8 cellular contexts compared by ENCODE assay signal in genomic region chr6:75747985-75748742, GRCh38. TPM values are rescaled to one million over a fixed set of nuclear protein-coding genes. Genes with fewer than 3 reads are reported as not detected.
A peak's percentile ranks its signal among the peaks of the same experiment; 100 is the strongest.
DNase-seq lines count a peak whose midpoint lies in the region; TF ChIP-seq lines count a peak whose summit lies in the region.

No MANE protein-coding gene starts in this region.

- peak overlapping the region; percentile 92 for H3K9ac ChIP-seq in fibroblast of lung (ENCODE audit: insufficient read depth, low read length)
- no peak overlapping the region for H3K9ac ChIP-seq in parathyroid adenoma

- peaks cover 9% of the 10 kb centered on the region for H3K79me2 ChIP-seq in fibroblast of lung (ENCODE audit: control insufficient read depth, insufficient read depth, low read length)
- H3K79me2 ChIP-seq in parathyroid adenoma, result peaks cover 12% of the 10 kb centered on the region

- TF ChIP-seq CTCF in fibroblast of lung (conservative IDR thresholded peaks at IDR 0.05 in 1 of 2, IDR thresholded peaks at IDR 0.05 in 1 of 2; ENCODE audit: low read depth in 1 of 2, low read length in 2 of 2) (no peak), parathyroid adenoma (IDR thresholded peaks at IDR 0.05) (no peak)

- H3K4me2 ChIP-seq in fibroblast of lung (ENCODE audit: extremely low read depth, insufficient read depth, low read length), result peak overlapping the region; percentile 88
- H3K4me2 ChIP-seq in parathyroid adenoma (ENCODE audit: low read length), result peak overlapping the region; percentile 86

- H3K4me3 ChIP-seq in SJCRH30 (peak overlapping the region; percentile 92), fibroblast of lung (replicated peaks in 1 of 4; ENCODE audit: control extremely low read depth in 1 of 4, insufficient read depth in 1 of 4, low read depth in 3 of 4, low read length in 4 of 4) (peak overlapping the region; percentile 86 to 96 (median 92)), parathyroid adenoma (ENCODE audit: low read depth, low read length) (peak overlapping the region; percentile 94)

- H3K27ac Mint-ChIP-seq in activated naive CD4-positive, alpha-beta T cell treated with anti-CD3 and anti-CD28 coated beads, Interleukin-2, amount 10 ng/mL, durations not matched to agents 7 days and 5 days, result no peak overlapping the region

- H3K36me3 Mint-ChIP-seq in activated naive CD4-positive, alpha-beta T cell treated with anti-CD3 and anti-CD28 coated beads, Interleukin-2, amount 10 ng/mL, durations not matched to agents 7 days and 5 days, result no peaks in the 10 kb centered on the region

- H3K27ac ChIP-seq in SJCRH30 (peak overlapping the region; percentile 54), fibroblast of lung (ENCODE audit: insufficient read depth, low read length) (peak overlapping the region; percentile 82), parathyroid adenoma (peak overlapping the region; percentile 81)

- H2AFZ ChIP-seq in fibroblast of lung (ENCODE audit: low read length) (peak overlapping the region; percentile 95), parathyroid adenoma (peak overlapping the region; percentile 99)

- CTCF ChIA-PET in activated naive CD4-positive, alpha-beta T cell treated with anti-CD3 and anti-CD28 coated beads, Interleukin-2, amount 10 ng/mL, durations not matched to agents 7 days and 5 days (lab: Charles Lee), result no interaction called here

- H3K9me3 ChIP-seq in SJCRH30 (replicated peaks) (no peaks in the 10 kb centered on the region), fibroblast of lung (ENCODE audit: control insufficient read depth, insufficient read depth, low read depth, low read length) (no peaks in the 10 kb centered on the region), parathyroid adenoma (ENCODE audit: control insufficient read depth, low read length) (no peaks in the 10 kb centered on the region)

- peaks cover 17% of the 10 kb centered on the region for H3K4me1 Mint-ChIP-seq in activated naive CD4-positive, alpha-beta T cell treated with anti-CD3 and anti-CD28 coated beads, Interleukin-2, amount 10 ng/mL, durations not matched to agents 7 days and 5 days

- no peak for DNase-seq in activated naive CD4-positive, alpha-beta T cell treated with anti-CD3 and anti-CD28 coated beads, Interleukin-2, amount 10 ng/mL, durations not matched to agents 7 days and 5 days
- DNase-seq in activated naive CD4-positive, alpha-beta T cell treated with Interleukin-2 at 50 U/mL for 16 hours, result no peak
- DNase-seq in SJCRH30 (no peak), fibroblast of lung (ENCODE audit: low read depth in 2 of 2) (no peak), mucosa of gallbladder (ENCODE audit: low spot score) (no peak), NCI-H1930 (lab: John Stamatoyannopoulos, UW) (no peak)
- no peak for DNase-seq in activated CD4-positive, alpha-beta T cell treated with anti-CD3 and anti-CD28 coated beads, Interleukin-2, amount 50 U/mL, for 4 hours

- no peaks in the 10 kb centered on the region for H3K9me3 Mint-ChIP-seq in activated naive CD4-positive, alpha-beta T cell treated with anti-CD3 and anti-CD28 coated beads, Interleukin-2, amount 10 ng/mL, durations not matched to agents 7 days and 5 days

- H3K4me3 Mint-ChIP-seq in activated naive CD4-positive, alpha-beta T cell treated with anti-CD3 and anti-CD28 coated beads, Interleukin-2, amount 10 ng/mL, durations not matched to agents 7 days and 5 days, result peak overlapping the region; percentile 76

- H3K4me1 ChIP-seq in SJCRH30, result no peaks in the 10 kb centered on the region; the same call in 1 of the 2 replicates
- H3K4me1 ChIP-seq in fibroblast of lung (ENCODE audit: control insufficient read depth, extremely low read depth, insufficient read depth, low read length), result peaks cover 3% of the 10 kb centered on the region
- H3K4me1 ChIP-seq in parathyroid adenoma, result peaks cover 2% of the 10 kb centered on the region

- H3K27me3 ChIP-seq in SJCRH30 (no peaks in the 10 kb centered on the region), fibroblast of lung (ENCODE audit: control insufficient read depth, insufficient read depth, low read length) (no peaks in the 10 kb centered on the region), parathyroid adenoma (ENCODE audit: control insufficient read depth, insufficient read depth, low read length) (no peaks in the 10 kb centered on the region)

- H3K36me3 ChIP-seq in SJCRH30 (no peaks in the 10 kb centered on the region), fibroblast of lung (ENCODE audit: control insufficient read depth, insufficient read depth, low read length) (no peaks in the 10 kb centered on the region), parathyroid adenoma (ENCODE audit: control insufficient read depth, insufficient read depth, low read length) (no peaks in the 10 kb centered on the region)

- peaks cover 59% of the 10 kb centered on the region for H3K27me3 Mint-ChIP-seq in activated naive CD4-positive, alpha-beta T cell treated with anti-CD3 and anti-CD28 coated beads, Interleukin-2, amount 10 ng/mL, durations not matched to agents 7 days and 5 days

- no peaks in the 10 kb centered on the region for H4K20me1 ChIP-seq in fibroblast of lung (ENCODE audit: control insufficient read depth, extremely low read depth, insufficient read depth, low read length)

RNA-seq across cellular contexts. Expression of gene MYO6, which starts 0.9 kb away (rescaled TPM):
- 6.4 and 6.9 TPM in 2 replicates for total RNA-seq in SJCRH30 (2014; rRNA removed; shearing (Covaris generic))
- 14.4 and 24.9 TPM in 2 replicates for total RNA-seq in fibroblast of lung
- 15.8 and 16.9 TPM in 2 replicates for polyA plus RNA-seq in fibroblast of lung
- polyA plus RNA-seq in fibroblast of lung (2012), result 16.8 and 17.6 TPM in 2 replicates
- 3.9 and 4.9 TPM in 2 replicates for polyA minus RNA-seq in fibroblast of lung (ENCODE audit: low replicate concordance)
- total RNA-seq in mucosa of gallbladder, result 107 TPM
